ENCODE assay signal across 1 cellular context in the genomic region with DNA sequence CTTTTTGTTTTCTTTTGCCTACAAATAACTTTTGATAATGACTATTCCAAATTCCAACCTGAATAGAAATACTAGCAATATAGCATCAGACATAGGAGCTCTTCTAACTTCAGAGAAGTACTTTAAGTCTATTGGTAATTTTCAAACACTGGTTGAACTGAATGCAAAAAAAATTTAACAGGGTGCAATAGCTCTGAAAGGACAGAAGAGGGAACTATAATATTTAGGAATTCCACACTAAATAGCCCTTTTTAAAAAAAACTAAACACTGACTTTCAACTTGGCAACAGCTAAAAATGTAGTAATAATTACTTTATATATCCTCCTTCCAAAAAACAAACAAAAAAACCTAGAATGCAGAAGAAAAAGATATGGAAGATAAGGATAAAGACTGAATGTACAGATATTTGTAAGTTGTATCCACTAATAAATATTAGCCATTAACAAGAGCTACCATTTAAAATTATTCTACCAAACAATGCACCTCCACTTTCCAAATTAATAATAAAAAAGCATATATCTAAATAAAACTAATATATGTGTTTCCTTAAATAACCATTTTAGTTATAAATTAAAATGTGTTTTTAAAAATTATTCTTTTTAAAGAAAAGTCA.
TF ChIP-seq lines count a peak whose summit lies in the region.

No MANE protein-coding gene starts in this region.

TF ChIP-seq in HCT116, 20 proteins besides CTCF, POLR2A, EP300 and RAD21 (continued from another document):
- TF ChIP-seq, protein P1, sequence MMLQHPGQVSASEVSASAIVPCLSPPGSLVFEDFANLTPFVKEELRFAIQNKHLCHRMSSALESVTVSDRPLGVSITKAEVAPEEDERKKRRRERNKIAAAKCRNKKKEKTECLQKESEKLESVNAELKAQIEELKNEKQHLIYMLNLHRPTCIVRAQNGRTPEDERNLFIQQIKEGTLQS (IDR thresholded peaks at IDR 0.05) = no peak
- TF ChIP-seq EGR1 (IDR thresholded peaks at IDR 0.05; ENCODE audit: low read depth) = no peak
